In genomic region chr5:126680215-126680817, GRCh38 we compare ENCODE assay signal across 8 cellular contexts.
DNase-seq lines count a peak whose midpoint lies in the region; ATAC-seq, FAIRE-seq and TF ChIP-seq lines count a peak whose summit lies in the region.

No MANE protein-coding gene starts in this region.

- intact Hi-C loops in left cardiac atrium (cut with DNase I) = no loop called here

- DNase-seq in NCI-H446 treated with DMSO at 0.1 percent for 48 hours (lab: John Stamatoyannopoulos, UW) (peak; percentile 87), fibroblast of pulmonary artery (ENCODE audit: low read depth) (peak; percentile 19), NCI-H1105 treated with DMSO at 0.1 percent for 48 hours (lab: John Stamatoyannopoulos, UW) (no peak), RCC 7860 (ENCODE audit: low spot score) (no peak), left cardiac atrium (no peak)

- no peak for TF ChIP-seq CTCF in fibroblast of pulmonary artery (IDR thresholded peaks at IDR 0.05; ENCODE audit: low read length, missing control alignments)

- no peak for FAIRE-seq in RCC 7860 (lab: Jason Lieb, UNC)

- H3K4me3 ChIP-seq in fibroblast of pulmonary artery (replicated peaks; ENCODE audit: low read depth, low read length) = no peak overlapping the region

- ATAC-seq in GM18499 (IDR thresholded peaks at IDR 0.05; ENCODE audit: insufficient read depth, unreplicated experiment) = peak; percentile 53
- ATAC-seq in HG02610 (IDR thresholded peaks at IDR 0.05; ENCODE audit: unreplicated experiment) = peak; percentile 82
- ATAC-seq in left cardiac atrium = no peak
- ATAC-seq in GM19328 (IDR thresholded peaks at IDR 0.05; ENCODE audit: unreplicated experiment) = no peak

Comparison
In these comparisons a context has a peak if more than half of its experiments do, and no peak if none do; other contexts are left out.
1. ATAC-seq: peak in GM18499 (single experiment) and HG02610 (single experiment); none in left cardiac atrium (0 of 2) and GM19328 (single experiment).
2. DNase-seq: peak in NCI-H446 treated with DMSO at 0.1 percent for 48 hours (single experiment) and fibroblast of pulmonary artery (single experiment); none in NCI-H1105 treated with DMSO at 0.1 percent for 48 hours (single experiment), RCC 7860 (single experiment) and left cardiac atrium (single experiment).